ENCODE assay signal across 8 cellular contexts in the genomic region with DNA sequence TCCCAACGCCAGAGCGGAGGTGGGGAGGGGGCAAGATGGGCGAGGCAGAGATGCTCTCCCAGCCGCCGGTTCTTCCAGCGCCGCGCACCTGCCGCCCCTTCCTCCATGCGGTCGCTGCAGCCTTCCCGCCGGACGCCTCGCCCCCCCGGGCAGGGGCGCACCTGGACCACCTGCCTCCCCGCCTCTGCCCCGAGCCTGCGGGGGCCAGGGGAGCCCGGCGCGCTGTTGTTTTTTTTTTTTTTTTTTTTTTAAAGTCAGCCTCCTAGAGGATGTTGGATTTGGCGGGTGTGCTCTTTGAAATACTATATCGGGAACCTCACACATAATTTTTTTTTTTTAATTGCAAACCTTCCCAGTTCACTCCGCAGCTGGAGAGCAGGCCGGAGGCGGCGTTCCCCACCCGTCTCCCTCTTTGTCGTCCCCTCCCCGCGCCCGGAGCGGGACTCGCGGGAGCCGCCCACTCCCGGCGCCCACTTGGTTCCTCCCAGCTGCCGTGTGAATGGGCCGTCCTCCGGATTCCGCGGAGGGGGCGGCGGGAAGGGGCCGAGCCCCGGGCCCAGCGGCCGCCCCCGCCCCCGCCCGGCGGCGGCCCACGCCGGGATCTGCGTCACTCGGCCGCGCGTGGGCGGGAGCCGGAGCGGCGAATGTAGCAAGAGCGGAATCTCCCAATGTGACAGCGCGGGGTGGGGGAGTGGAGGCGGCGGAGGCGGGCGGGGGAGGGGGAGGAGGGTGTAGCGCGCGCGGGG. TPM values are rescaled to one million over a fixed set of nuclear protein-coding genes. Genes with fewer than 3 reads are reported as not detected.
DNase-seq lines count a peak whose midpoint lies in the region; ATAC-seq and TF ChIP-seq lines count a peak whose summit lies in the region.

No MANE protein-coding gene starts in this region.

- ATAC-seq in GM18907 (IDR thresholded peaks at IDR 0.05; ENCODE audit: unreplicated experiment) (peak; percentile 79), HG03139 (IDR thresholded peaks at IDR 0.05; ENCODE audit: unreplicated experiment) (peak; percentile 71), left colon (peak; percentile 80)

- DNase-seq in AG08396 (ENCODE audit: low spot score) (peak; percentile 93), NCI-H2227 (lab: John Stamatoyannopoulos, UW; ENCODE audit: unreplicated experiment) (peak; percentile 97), choroid plexus epithelial cell (ENCODE audit: low read depth) (peak; percentile 95), left colon (peak; percentile 86 to 90)
- peak; percentile 72 to 78 for DNase-seq in activated CD4-positive, alpha-beta T cell treated with anti-CD3 and anti-CD28 coated beads for 24 hours (ENCODE audit: low read depth in 2 of 2)
- peak; percentile 62 to 82 (median 67) for DNase-seq in stimulated activated CD4-positive, alpha-beta T cell treated with anti-CD3 and anti-CD28 coated beads, Interleukin-1b, Interleukin-23, amount 100 ng/mL, for 24 hours (ENCODE audit: low read depth in 4 of 4, low spot score in 1 of 4)

- H3K4me3 ChIP-seq in choroid plexus epithelial cell (ENCODE audit: low read depth, low read length): peak overlapping the region; percentile 69

- TF ChIP-seq CTCF in choroid plexus epithelial cell (conservative IDR thresholded peaks at IDR 0.05; ENCODE audit: low read depth, low read length): no peak

- intact Hi-C loops in left colon (cut with DNase I, micrococcal nuclease): no loop called here

RNA-seq across cellular contexts. Expression of a gene that starts 0.4 kb away (rescaled TPM):
- 10 to 100 TPM; 21.9 to 30.9 TPM for total RNA-seq in left colon

Comparison
In these comparisons a context has a peak if more than half of its experiments do, and no peak if none do; other contexts are left out.
1. Peak in every context shown above with its lines: DNase-seq, ATAC-seq and H3K4me3 ChIP-seq.